ENCODE assay signal across 10 cellular contexts in genomic region chr2:74026674-74027294, GRCh38. TPM values are rescaled to one million over a fixed set of nuclear protein-coding genes. Genes with fewer than 3 reads are reported as not detected.
DNase-seq lines count a peak whose midpoint lies in the region; ATAC-seq and TF ChIP-seq lines count a peak whose summit lies in the region.
"Had no signal": no experiment of that assay in that cellular context is flagged by ENCODE, and none has a peak within 500 bp of the region (broad histone marks: within the 10 kb centered on the region; RNA-seq: fewer than 3 reads in every experiment).

No MANE protein-coding gene starts in this region.

- H3K79me2 ChIP-seq in HCT116 (ENCODE audit: insufficient read depth, low read length), result peaks cover 89% of the 10 kb centered on the region
- peaks cover 72% of the 10 kb centered on the region for H3K79me2 ChIP-seq in PC-3 (ENCODE audit: low read length)

- 49% methylated on average over 7 of the region's 7 CpGs for WGBS in right lobe of liver (ENCODE audit: insufficient coverage, low coverage, low lambda C conversion rate, missing lambda C conversion rate)

- peak; percentile 81 for DNase-seq in CD1c-positive myeloid dendritic cell (ENCODE audit: extremely low spot score)
- DNase-seq in HCT116 (ENCODE audit: low read depth, low spot score), result no peak
- peak; percentile 7 for DNase-seq in activated CD8-positive, alpha-beta memory T cell treated with anti-CD3 and anti-CD28 coated beads, Interleukin-2, amount 10 ng/mL, durations not matched to agents 7 days and 5 days
- DNase-seq in right lobe of liver, result no peak
- DNase-seq in retina, result no peak
- DNase-seq in NCI-H146 (lab: John Stamatoyannopoulos, UW), result no peak
- DNase-seq in PC-3, result no peak
- no peak for DNase-seq in NCI-H146 treated with DMSO at 0.1 percent for 48 hours (lab: John Stamatoyannopoulos, UW; ENCODE audit: unreplicated experiment)
- DNase-seq: MG63 had no signal

- no peaks in the 10 kb centered on the region for H3K27me3 Mint-ChIP-seq in activated CD8-positive, alpha-beta memory T cell treated with anti-CD3 and anti-CD28 coated beads, Interleukin-2, amount 10 ng/mL, durations not matched to agents 7 days and 5 days

- no peaks in the 10 kb centered on the region for H3F3A ChIP-seq in PC-3 (ENCODE audit: low read length, unreplicated experiment)

- H3K27ac ChIP-seq in HCT116 (ENCODE audit: low read depth, low read length) (no peak overlapping the region), right lobe of liver (no peak overlapping the region), PC-3 (ENCODE audit: low read length) (no peak overlapping the region)
- H3K27ac ChIP-seq: VCaP had no signal

- H3K4me2 ChIP-seq in HCT116 (ENCODE audit: low read length) (no peak overlapping the region), PC-3 (ENCODE audit: low read length) (no peak overlapping the region)

- H3K4me1 Mint-ChIP-seq in activated CD8-positive, alpha-beta memory T cell treated with anti-CD3 and anti-CD28 coated beads, Interleukin-2, amount 10 ng/mL, durations not matched to agents 7 days and 5 days, result peaks cover 38% of the 10 kb centered on the region

- H3K9me3 Mint-ChIP-seq in activated CD8-positive, alpha-beta memory T cell treated with anti-CD3 and anti-CD28 coated beads, Interleukin-2, amount 10 ng/mL, durations not matched to agents 7 days and 5 days (ENCODE audit: low read depth), result peaks cover 2% of the 10 kb centered on the region

- H3K9me2 ChIP-seq in HCT116 (ENCODE audit: insufficient read depth) (no peaks in the 10 kb centered on the region), PC-3 (replicated peaks; ENCODE audit: low read length) (no peaks in the 10 kb centered on the region)

- TF ChIP-seq CTCF in HCT116 (IDR thresholded peaks at IDR 0.05 in 2 of 3, conservative IDR thresholded peaks at IDR 0.05 in 1 of 3; ENCODE audit: borderline replicate concordance in 1 of 3, insufficient read depth in 1 of 3, low read depth in 2 of 3, low read length in 2 of 3) (no peak), right lobe of liver (IDR thresholded peaks at IDR 0.05) (no peak), PC-3 (conservative IDR thresholded peaks at IDR 0.05; ENCODE audit: low read depth, low read length) (no peak)

- H3K4me1 ChIP-seq in HCT116 (ENCODE audit: control insufficient read depth in 1 of 2, insufficient read depth in 2 of 2, low read length in 2 of 2), result no peaks in the 10 kb centered on the region
- no peaks in the 10 kb centered on the region for H3K4me1 ChIP-seq in right lobe of liver
- H3K4me1 ChIP-seq in PC-3 (ENCODE audit: insufficient read depth, low read length), result no peaks in the 10 kb centered on the region

- POLR2A ChIA-PET in HCT116 (lab: Charles Lee) (no interaction called here), PC-3 (lab: Charles Lee; ENCODE audit: unreplicated experiment) (no interaction called here)

- H3K4me3 ChIP-seq in HCT116 (replicated peaks in 1 of 2; ENCODE audit: low read depth in 1 of 2, low read length in 2 of 2) (no peak overlapping the region), right lobe of liver (no peak overlapping the region), PC-3 (ENCODE audit: low read length) (no peak overlapping the region)
- H3K4me3 ChIP-seq: MG63 had no signal

- BruUV-seq in HCT116 (replicated peaks; lab: Mats Ljungman, UMichigan), result TSS peak; percentile 6
- BruUV-seq in PC-3 (replicated peaks; lab: Mats Ljungman, UMichigan), result no TSS peak

- H3K9me3 ChIP-seq in HCT116 (ENCODE audit: control insufficient read depth in 1 of 2, insufficient read depth in 1 of 2, low read depth in 1 of 2, low read length in 2 of 2) (no peaks in the 10 kb centered on the region), right lobe of liver (no peaks in the 10 kb centered on the region), PC-3 (ENCODE audit: low read length) (no peaks in the 10 kb centered on the region)
- H3K9me3 ChIP-seq: MG63 had no signal

- H4K20me1 ChIP-seq in HCT116 (ENCODE audit: insufficient read depth) (peaks cover 25% of the 10 kb centered on the region), PC-3 (ENCODE audit: low read length) (no peaks in the 10 kb centered on the region; the same call in none of the 2 replicates)

- peak overlapping the region; percentile 52 for H3K27ac Mint-ChIP-seq in activated CD8-positive, alpha-beta memory T cell treated with anti-CD3 and anti-CD28 coated beads, Interleukin-2, amount 10 ng/mL, durations not matched to agents 7 days and 5 days

- no peak overlapping the region for H3K4me3 Mint-ChIP-seq in activated CD8-positive, alpha-beta memory T cell treated with anti-CD3 and anti-CD28 coated beads, Interleukin-2, amount 10 ng/mL, durations not matched to agents 7 days and 5 days

- RAD21 ChIA-PET in HCT116 (lab: Charles Lee; ENCODE audit: low non-redundant PET in 1 of 2, low total read pairs in 2 of 2, uncharacterized antibody in 2 of 2, unreplicated experiment in 2 of 2), result no interaction called here

- no peaks in the 10 kb centered on the region for H3K36me3 ChIP-seq in HCT116 (ENCODE audit: control insufficient read depth in 1 of 2, insufficient read depth in 2 of 2, low read length in 2 of 2)
- H3K36me3 ChIP-seq in right lobe of liver, result no peaks in the 10 kb centered on the region
- 0 out of 2 replicates have a peak, but pooled peaks cover 2% of the 10 kb centered on the region for H3K36me3 ChIP-seq in PC-3 (ENCODE audit: low read depth, low read length)

- TF ChIP-seq RAD21 in HCT116 (IDR thresholded peaks at IDR 0.05; ENCODE audit: low read depth), result no peak

- ATAC-seq in HCT116 (no peak), right lobe of liver (peak in 3 of 4 donors; percentile 38 to 50 (median 40)), PC-3 (no peak)
- ATAC-seq in activated CD8-positive, alpha-beta memory T cell treated with anti-CD3 and anti-CD28 coated beads, Interleukin-2, amount 10 ng/mL, durations not matched to agents 7 days and 5 days, result no peak

- no peaks in the 10 kb centered on the region for H3K27me3 ChIP-seq in HCT116 (ENCODE audit: insufficient read depth, low read length)
- H3K27me3 ChIP-seq in right lobe of liver, result no peaks in the 10 kb centered on the region
- no peaks in the 10 kb centered on the region for H3K27me3 ChIP-seq in PC-3 (ENCODE audit: low read length)
- H3K27me3 ChIP-seq: MG63 had no signal

- intact Hi-C loops in HCT116 (cut with micrococcal nuclease), result no loop called here
- intact Hi-C loops in right lobe of liver (cut with DNase I), result no loop called here
- intact Hi-C loops in PC-3 (cut with micrococcal nuclease), result no loop called here

- H2AFZ ChIP-seq in HCT116 (ENCODE audit: low read depth, low read length, poor library complexity, severe bottlenecking) (no peak overlapping the region), PC-3 (ENCODE audit: low read length) (no peak overlapping the region)

- H3K9ac ChIP-seq in HCT116 (ENCODE audit: low read length), result no peak overlapping the region
- no peak overlapping the region for H3K9ac ChIP-seq in PC-3 (ENCODE audit: low read length)

- no peak for TF ChIP-seq POLR2A in HCT116 (IDR thresholded peaks at IDR 0.05; ENCODE audit: borderline replicate concordance, extremely low read depth, insufficient read depth, insufficient read length)
- TF ChIP-seq POLR2A in right lobe of liver (IDR thresholded peaks at IDR 0.05), result no peak

- peaks cover 11% of the 10 kb centered on the region for H3K36me3 Mint-ChIP-seq in activated CD8-positive, alpha-beta memory T cell treated with anti-CD3 and anti-CD28 coated beads, Interleukin-2, amount 10 ng/mL, durations not matched to agents 7 days and 5 days

- CTCF ChIA-PET in HCT116 (lab: Charles Lee) (no interaction called here), PC-3 (lab: Charles Lee) (no interaction called here)
- CTCF ChIA-PET in activated CD8-positive, alpha-beta memory T cell treated with anti-CD3 and anti-CD28 coated beads, Interleukin-2, amount 10 ng/mL, durations not matched to agents 7 days and 5 days (lab: Charles Lee), result no interaction called here

TF ChIP-seq in HCT116, 20 proteins besides CTCF, POLR2A, EP300 and RAD21:
- TF ChIP-seq EZH2 (IDR thresholded peaks at IDR 0.05), result no peak
TF ChIP-seq in HCT116: peak in this region for 0.

RNA-seq across cellular contexts. Expression of gene TET3, which starts 42.1 kb away (rescaled TPM):
- total RNA-seq in HCT116 (2021; ENCODE audit: unreplicated experiment) (15.4 TPM), right lobe of liver (1 to 10 TPM; 3.7 to 6.8 (median 5.1) TPM), PC-3 (2014; rRNA removed) (6.1 and 10.1 TPM in 2 replicates)
- 4.0 and 4.1 TPM in 2 replicates for polyA plus RNA-seq in HCT116 (2012)
- total RNA-seq in activated CD8-positive, alpha-beta memory T cell treated with anti-CD3 and anti-CD28 coated beads, Interleukin-2, amount 10 ng/mL, durations not matched to agents 7 days and 5 days, result 10 to 100 TPM; 12.7 to 13.7 TPM

Comparison
In these comparisons a context has a peak if more than half of its experiments do, and no peak if none do; other contexts are left out.
1. DNase-seq: peak in CD1c-positive myeloid dendritic cell (single experiment) and activated CD8-positive, alpha-beta memory T cell treated with anti-CD3 and anti-CD28 coated beads, Interleukin-2, amount 10 ng/mL, durations not matched to agents 7 days and 5 days (single experiment); none in HCT116 (single experiment), right lobe of liver (0 of 3), retina (single experiment), NCI-H146 (single experiment), PC-3 (single experiment) and NCI-H146 treated with DMSO at 0.1 percent for 48 hours (single experiment).
2. ATAC-seq: peak in right lobe of liver (3 of 4); none in HCT116 (single experiment), activated CD8-positive, alpha-beta memory T cell treated with anti-CD3 and anti-CD28 coated beads, Interleukin-2, amount 10 ng/mL, durations not matched to agents 7 days and 5 days (single experiment) and PC-3 (single experiment).